38 cellular contexts compared by ENCODE assay signal in the genomic region with DNA sequence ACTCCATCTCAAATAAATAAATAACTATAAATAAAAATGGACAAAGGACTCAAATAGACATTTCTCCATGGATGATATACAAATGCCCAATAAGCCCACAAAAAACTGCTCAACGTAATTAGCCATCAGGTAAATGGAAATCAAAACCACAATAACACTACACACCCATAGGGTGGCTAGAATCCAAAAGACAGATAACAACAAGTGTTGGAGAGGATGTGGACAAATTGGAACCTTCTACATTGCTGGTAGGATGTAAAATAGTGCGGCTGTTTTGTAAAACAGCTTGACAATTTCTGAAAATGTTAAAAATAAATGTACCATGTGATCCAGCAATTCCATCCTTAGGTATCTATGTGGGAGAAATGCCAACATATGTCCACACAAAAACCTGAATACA. TPM values are rescaled to one million over a fixed set of nuclear protein-coding genes. Genes with fewer than 3 reads are reported as not detected.
"Had no signal": no experiment of that assay in that cellular context is flagged by ENCODE, and none has a peak within 500 bp of the region (broad histone marks: within the 10 kb centered on the region; RNA-seq: fewer than 3 reads in every experiment).

No MANE protein-coding gene starts in this region.

- H3K4me3 ChIP-seq: MG63 had no signal

- DNase-seq: Karpas-422, Kasumi-1, MG63, MM.1S, MV-4-11, NCI-H1048, NCI-H1092, NCI-H1092 treated with DMSO at 0.1 percent for 48 hours, NCI-H1105, NCI-H1105 treated with DMSO at 0.1 percent for 48 hours, NCI-H1417, NCI-H1417 treated with DMSO at 0.1 percent for 48 hours, NCI-H1436, NCI-H1436 treated with DMSO at 0.1 percent for 48 hours, NCI-H146, NCI-H1694, NCI-H1694 treated with DMSO at 0.1 percent for 48 hours, NCI-H187, NCI-H187 treated with DMSO at 0.1 percent for 48 hours, NCI-H1930, NCI-H2029, NCI-H2029 treated with DMSO at 0.1 percent for 48 hours, NCI-H2081, NCI-H2081 treated with DMSO at 0.1 percent for 48 hours, NCI-H2107, NCI-H2171, NCI-H2171 treated with DMSO at 0.1 percent for 48 hours, NCI-H2227 treated with DMSO at 0.1 percent for 48 hours, NCI-H226, NCI-H345, NCI-H446, NCI-H446 treated with DMSO at 0.1 percent for 48 hours, NCI-H510A, NCI-H510A treated with DMSO at 0.1 percent for 48 hours, NCI-H524 had no signal

- H3K27me3 ChIP-seq: MG63 had no signal

- H3K36me3 ChIP-seq: MG63 had no signal

- H3K9me3 ChIP-seq: MG63 had no signal

RNA-seq across cellular contexts. Expression of gene ZNF157, which starts 52.1 kb away (rescaled TPM):
- total RNA-seq: LHCN-M2, MCF 10A, NCI-H460 had no signal
